In the genomic region with DNA sequence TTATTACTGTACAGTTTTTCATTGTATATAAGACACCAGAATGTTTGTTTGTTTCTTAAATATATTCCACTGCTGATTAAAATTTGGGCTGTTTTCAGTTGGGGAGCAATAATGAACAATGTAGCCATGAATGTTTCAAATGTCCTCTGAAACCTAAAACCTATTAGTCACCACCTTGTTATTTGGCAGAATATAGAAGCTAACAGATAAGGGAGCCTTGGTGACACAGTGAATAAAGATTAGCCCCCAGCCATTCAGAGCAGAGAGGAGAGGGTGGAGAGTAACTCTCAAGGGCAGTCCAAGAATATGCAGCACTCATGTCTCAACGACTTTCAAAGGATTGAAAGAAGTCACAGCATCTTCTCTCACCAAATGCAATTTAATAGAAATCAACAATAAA, we compare ENCODE assay signal across 1 cellular context.
TF ChIP-seq lines count a peak whose summit lies in the region.

No MANE protein-coding gene starts in this region.

TF ChIP-seq in K562, 482 proteins besides CTCF, POLR2A, EP300 and RAD21 (continued from another document):
- TF ChIP-seq DLX4 (CRISPR knock-in tag; IDR thresholded peaks at IDR 0.05) = no peak
- TF ChIP-seq ZNF592 (IDR thresholded peaks at IDR 0.05) = no peak; the same call in 1 of the 2 replicates
- TF ChIP-seq KDM1A (IDR thresholded peaks at IDR 0.05) = 0 out of 4 replicates have a peak, but pooled peaks of 1 of the 2 experiments have one; percentile 12
- peak; percentile 79 for TF ChIP-seq TEAD4 (IDR thresholded peaks at IDR 0.05; ENCODE audit: low read length)
- TF ChIP-seq TEAD4 (CRISPR knock-in tag; IDR thresholded peaks at IDR 0.05; ENCODE audit: borderline replicate concordance) = no peak
- TF ChIP-seq VEZF1 (CRISPR knock-in tag; IDR thresholded peaks at IDR 0.05) = peak; percentile 41; the same call in 1 of the 2 replicates
